ENCODE assay signal across 7 cellular contexts in genomic region chr9:90915693-90916092, GRCh38.
DNase-seq lines count a peak whose midpoint lies in the region; ATAC-seq and TF ChIP-seq lines count a peak whose summit lies in the region.

No MANE protein-coding gene starts in this region.

- TF ChIP-seq CTCF in GM12865 (IDR thresholded peaks at IDR 0.05; ENCODE audit: insufficient read depth, low read depth, low read length, missing control alignments), result peak; percentile 21
- peak; percentile 45 for TF ChIP-seq CTCF in cardiac fibroblast (IDR thresholded peaks at IDR 0.05; ENCODE audit: low read depth, low read length)

- H3K4me3 ChIP-seq in GM12865 (ENCODE audit: low read depth, low read length), result no peak overlapping the region
- no peak overlapping the region for H3K4me3 ChIP-seq in cardiac fibroblast (replicated peaks in 1 of 2; ENCODE audit: low read depth in 2 of 2, low read length in 2 of 2)

- DNase-seq in GM12865 (ENCODE audit: low read depth) (peak; percentile 41), NAMALWA (ENCODE audit: low spot score) (peak; percentile 45), cardiac fibroblast (ENCODE audit: low read depth in 2 of 2) (peak in 1 of 2 donors; percentile 39), superior temporal gyrus (ENCODE audit: extremely low spot score) (no peak), DMS79 treated with DMSO at 0.1 percent for 48 hours (lab: John Stamatoyannopoulos, UW) (no peak)
- peak in 3 of 4 experiments; percentile 8 to 28 (median 24) for DNase-seq in stimulated activated CD4-positive, alpha-beta T cell treated with anti-CD3 and anti-CD28 coated beads, Interleukin-1b, Interleukin-23, amount 100 ng/mL, for 24 hours (ENCODE audit: low read depth in 4 of 4, low spot score in 1 of 4)

- no peak for ATAC-seq in GM21360 (IDR thresholded peaks at IDR 0.05; ENCODE audit: unreplicated experiment)

Comparison
In these comparisons a context has a peak if more than half of its experiments do, and no peak if none do; other contexts are left out.
1. DNase-seq: peak in GM12865 (single experiment), NAMALWA (single experiment) and stimulated activated CD4-positive, alpha-beta T cell treated with anti-CD3 and anti-CD28 coated beads, Interleukin-1b, Interleukin-23, amount 100 ng/mL, for 24 hours (3 of 4); none in superior temporal gyrus (single experiment) and DMS79 treated with DMSO at 0.1 percent for 48 hours (single experiment).